16 cellular contexts compared by ENCODE assay signal in the genomic region with DNA sequence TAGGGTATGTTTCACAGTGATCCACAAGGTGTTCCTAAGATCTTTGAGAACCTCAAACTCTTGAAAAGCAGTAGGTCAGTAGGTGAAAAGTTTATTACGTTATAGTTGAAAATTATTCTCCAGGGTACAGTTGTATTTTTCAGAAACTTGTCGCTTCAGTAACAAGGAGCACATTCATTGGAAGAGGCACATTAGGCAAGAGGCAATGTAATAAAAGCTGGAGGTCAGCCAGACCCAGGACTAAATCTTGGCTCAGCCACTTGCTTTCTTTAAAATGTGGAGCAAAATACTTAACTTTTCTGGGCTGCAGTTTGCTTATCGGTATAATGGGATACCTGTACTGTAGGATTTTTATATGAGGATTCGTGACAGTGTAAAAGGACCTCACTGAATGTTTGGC. TPM values are rescaled to one million over a fixed set of nuclear protein-coding genes. Genes with fewer than 3 reads are reported as not detected.
DNase-seq lines count a peak whose midpoint lies in the region; ATAC-seq and TF ChIP-seq lines count a peak whose summit lies in the region.
"Had no signal": no experiment of that assay in that cellular context is flagged by ENCODE, and none has a peak within 500 bp of the region (broad histone marks: within the 10 kb centered on the region; RNA-seq: fewer than 3 reads in every experiment).

No MANE protein-coding gene starts in this region.

- H3K36me3 Mint-ChIP-seq in activated naive CD8-positive, alpha-beta T cell treated with anti-CD3 and anti-CD28 coated beads for 36 hours = peaks cover 41% of the 10 kb centered on the region

- no peak overlapping the region for H3K4me3 ChIP-seq in fibroblast of pulmonary artery (replicated peaks; ENCODE audit: low read depth, low read length)
- H3K4me3 ChIP-seq: A549, smooth muscle cell had no signal

- ATAC-seq in omental fat pad (ENCODE audit: low FRiP score) (peak; percentile 46), HG03378 (IDR thresholded peaks at IDR 0.05; ENCODE audit: unreplicated experiment) (no peak)
- ATAC-seq: A549; activated naive CD8-positive, alpha-beta T cell treated with anti-CD3 and anti-CD28 coated beads, Interleukin-2, amount 50 U/mL, for 24 hours; naive thymus-derived CD4-positive, alpha-beta T cell; T-cell had no signal

- H3K9me3 Mint-ChIP-seq in activated naive CD8-positive, alpha-beta T cell treated with anti-CD3 and anti-CD28 coated beads for 36 hours = peaks cover 3% of the 10 kb centered on the region
- H3K9me3 Mint-ChIP-seq: activated B cell treated with CpG ODN at 0.5 μM for 24 hours; activated naive CD8-positive, alpha-beta T cell treated with anti-CD3 and anti-CD28 coated beads, Interleukin-2, amount 50 U/mL, for 24 hours; T-cell had no signal

- H3K4me3 Mint-ChIP-seq in activated naive CD8-positive, alpha-beta T cell treated with anti-CD3 and anti-CD28 coated beads for 36 hours = no peak overlapping the region
- H3K4me3 Mint-ChIP-seq: activated B cell treated with CpG ODN at 0.5 μM for 24 hours; activated naive CD8-positive, alpha-beta T cell treated with anti-CD3 and anti-CD28 coated beads, Interleukin-2, amount 50 U/mL, for 24 hours; naive thymus-derived CD4-positive, alpha-beta T cell; T-cell had no signal

- H3K27ac Mint-ChIP-seq in activated naive CD8-positive, alpha-beta T cell treated with anti-CD3 and anti-CD28 coated beads for 36 hours = no peak overlapping the region
- H3K27ac Mint-ChIP-seq: activated B cell treated with CpG ODN at 0.5 μM for 24 hours; activated naive CD8-positive, alpha-beta T cell treated with anti-CD3 and anti-CD28 coated beads, Interleukin-2, amount 50 U/mL, for 24 hours had no signal

- no peaks in the 10 kb centered on the region for H3K27me3 Mint-ChIP-seq in activated naive CD8-positive, alpha-beta T cell treated with anti-CD3 and anti-CD28 coated beads for 36 hours
- H3K27me3 Mint-ChIP-seq: activated B cell treated with CpG ODN at 0.5 μM for 24 hours; activated naive CD8-positive, alpha-beta T cell treated with anti-CD3 and anti-CD28 coated beads, Interleukin-2, amount 50 U/mL, for 24 hours; naive thymus-derived CD4-positive, alpha-beta T cell; T-cell had no signal

- DNase-seq in AG08395 (ENCODE audit: low spot score) (peak; percentile 36), RPMI7951 (ENCODE audit: low read depth) (peak; percentile 23), fibroblast of pulmonary artery (ENCODE audit: low read depth) (peak; percentile 80), omental fat pad (ENCODE audit: low spot score) (no peak), NCI-H446 (lab: John Stamatoyannopoulos, UW) (no peak), NCI-H345 treated with DMSO at 0.1 percent for 48 hours (lab: John Stamatoyannopoulos, UW; ENCODE audit: unreplicated experiment) (no peak)
- no peak for DNase-seq in activated naive CD8-positive, alpha-beta T cell treated with anti-CD3 and anti-CD28 coated beads for 36 hours
- DNase-seq: activated B cell treated with CpG ODN at 0.5 μM for 24 hours; activated naive CD8-positive, alpha-beta T cell treated with anti-CD3 and anti-CD28 coated beads, Interleukin-2, amount 50 U/mL, for 24 hours; naive thymus-derived CD4-positive, alpha-beta T cell; NCI-H1105 treated with DMSO at 0.1 percent for 48 hours; NCI-H510A treated with DMSO at 0.1 percent for 48 hours; T-cell had no signal

- H3K4me1 Mint-ChIP-seq in activated naive CD8-positive, alpha-beta T cell treated with anti-CD3 and anti-CD28 coated beads for 36 hours = peaks cover 56% of the 10 kb centered on the region

- TF ChIP-seq CTCF in fibroblast of pulmonary artery (IDR thresholded peaks at IDR 0.05; ENCODE audit: low read length, missing control alignments) (no peak), omental fat pad (IDR thresholded peaks at IDR 0.05) (no peak)

RNA-seq across cellular contexts. Expression of a gene that starts 45.6 kb away (rescaled TPM):
- 16.4 and 19.1 TPM in 2 replicates for total RNA-seq in RPMI7951 (2014; rRNA removed; shearing (Covaris generic))
- 10 to 100 TPM; 30.1 to 32.9 (median 30.7) TPM for total RNA-seq in omental fat pad
- 10 to 100 TPM; 30.1 to 35.3 TPM for total RNA-seq in activated naive CD8-positive, alpha-beta T cell treated with anti-CD3 and anti-CD28 coated beads for 36 hours

Comparison
In these comparisons a context has a peak if more than half of its experiments do, and no peak if none do; other contexts are left out.
1. DNase-seq: peak in AG08395 (single experiment), RPMI7951 (single experiment) and fibroblast of pulmonary artery (single experiment); none in omental fat pad (single experiment), activated naive CD8-positive, alpha-beta T cell treated with anti-CD3 and anti-CD28 coated beads for 36 hours (single experiment), NCI-H446 (0 of 2) and NCI-H345 treated with DMSO at 0.1 percent for 48 hours (single experiment).